In the genomic region with DNA sequence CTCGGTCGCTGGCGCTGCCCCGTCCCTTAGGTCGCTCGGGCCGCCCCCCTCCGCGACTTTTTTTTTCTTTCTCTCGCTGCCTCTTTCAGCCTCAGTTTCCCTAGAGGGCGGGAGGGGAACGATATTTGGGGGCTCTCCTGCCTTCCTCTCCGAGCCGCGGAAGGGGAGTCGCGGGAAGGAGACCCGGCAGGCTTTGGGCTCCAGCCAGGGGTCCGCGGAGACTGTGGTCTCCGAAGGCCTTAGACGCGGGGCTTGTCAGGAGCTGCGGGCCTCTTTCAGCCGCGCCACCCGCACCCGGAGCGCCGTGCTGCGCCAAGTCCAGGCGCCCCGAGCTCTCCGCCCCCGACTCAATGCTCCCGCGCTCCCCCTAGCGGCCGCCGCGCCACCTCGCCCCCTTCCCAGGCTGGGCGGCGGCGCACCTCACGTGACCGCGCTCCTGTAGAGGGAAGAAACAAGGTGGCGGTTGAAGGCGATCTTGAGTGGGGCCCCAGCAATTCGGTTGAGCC, we compare ENCODE assay signal across 8 cellular contexts. TPM values are rescaled to one million over a fixed set of nuclear protein-coding genes. Genes with fewer than 3 reads are reported as not detected.
DNase-seq lines count a peak whose midpoint lies in the region; ATAC-seq and TF ChIP-seq lines count a peak whose summit lies in the region.

A gene (plus strand): TSS at position 427 of the 506 bp plus-strand sequence. CDS start 14,010 bp downstream, outside the sequence.

- TF ChIP-seq CTCF in AG10803 (conservative IDR thresholded peaks at IDR 0.05; ENCODE audit: low read length): peak; percentile 52
- TF ChIP-seq CTCF in right lobe of liver (IDR thresholded peaks at IDR 0.05): peak; percentile 88 to 96 (median 95)

- H3K4me3 ChIP-seq in AG10803 (ENCODE audit: low read length) (peak within 1 kb of the TSS; percentile 97), right lobe of liver (peak within 1 kb of the TSS; percentile 62 to 82 (median 76))

- H3K9me3 ChIP-seq in right lobe of liver: no peaks in the 10 kb centered on the region

- H3K27me3 ChIP-seq in right lobe of liver: no peaks in the 10 kb centered on the region

- DNase-seq in AG10803 (ENCODE audit: low read depth) (peak; percentile 62), NCI-H526 treated with DMSO at 0.1 percent for 48 hours (lab: John Stamatoyannopoulos, UW) (peak; percentile 73), dermis blood vessel endothelial cell (peak; percentile 88), right lobe of liver (peak; percentile 91 to 93 (median 92))
- DNase-seq in activated CD4-positive, alpha-beta T cell treated with anti-CD3 and anti-CD28 coated beads, Interleukin-2, amount 50 U/mL, for 1 hour: peak; percentile 89
- DNase-seq in stimulated activated CD4-positive, alpha-beta T cell treated with anti-CD3 and anti-CD28 coated beads, Interleukin-4, amount 100 ng/mL, for 24 hours: peak; percentile 89

- TF ChIP-seq POLR2A in right lobe of liver (IDR thresholded peaks at IDR 0.05): no peak

- intact Hi-C loops in right lobe of liver (cut with DNase I): no loop called here

- ATAC-seq in GM19043 (IDR thresholded peaks at IDR 0.05; ENCODE audit: low read depth, unreplicated experiment): peak; percentile 81
- ATAC-seq in HG03378 (IDR thresholded peaks at IDR 0.05; ENCODE audit: unreplicated experiment): peak; percentile 60
- ATAC-seq in right lobe of liver: peak; percentile 98 to 99 (median 98)

- peak within 1 kb of the TSS; percentile 62 to 83 (median 76) for H3K27ac ChIP-seq in right lobe of liver

- no peaks in the 10 kb centered on the region for H3K4me1 ChIP-seq in right lobe of liver

- H3K36me3 ChIP-seq in right lobe of liver: no peaks in the 10 kb centered on the region

- WGBS in right lobe of liver (ENCODE audit: insufficient coverage, low coverage, low lambda C conversion rate, missing lambda C conversion rate): 0% methylated on average over 10 of the region's 51 CpGs

RNA-seq across cellular contexts. Expression of the gene that starts here (rescaled TPM):
- total RNA-seq in dermis blood vessel endothelial cell (9.6 and 17.0 TPM in 2 replicates), right lobe of liver (10 to 100 TPM in 1 of 6 experiments, 1 to 10 TPM in 5; 3.1 to 10.6 (median 4.1) TPM)

Comparison
In these comparisons a context has a peak if more than half of its experiments do, and no peak if none do; other contexts are left out.
1. Peak in every context shown above with its lines: DNase-seq, ATAC-seq, H3K4me3 ChIP-seq and H3K27ac ChIP-seq.